9 cellular contexts compared by ENCODE assay signal in the genomic region with DNA sequence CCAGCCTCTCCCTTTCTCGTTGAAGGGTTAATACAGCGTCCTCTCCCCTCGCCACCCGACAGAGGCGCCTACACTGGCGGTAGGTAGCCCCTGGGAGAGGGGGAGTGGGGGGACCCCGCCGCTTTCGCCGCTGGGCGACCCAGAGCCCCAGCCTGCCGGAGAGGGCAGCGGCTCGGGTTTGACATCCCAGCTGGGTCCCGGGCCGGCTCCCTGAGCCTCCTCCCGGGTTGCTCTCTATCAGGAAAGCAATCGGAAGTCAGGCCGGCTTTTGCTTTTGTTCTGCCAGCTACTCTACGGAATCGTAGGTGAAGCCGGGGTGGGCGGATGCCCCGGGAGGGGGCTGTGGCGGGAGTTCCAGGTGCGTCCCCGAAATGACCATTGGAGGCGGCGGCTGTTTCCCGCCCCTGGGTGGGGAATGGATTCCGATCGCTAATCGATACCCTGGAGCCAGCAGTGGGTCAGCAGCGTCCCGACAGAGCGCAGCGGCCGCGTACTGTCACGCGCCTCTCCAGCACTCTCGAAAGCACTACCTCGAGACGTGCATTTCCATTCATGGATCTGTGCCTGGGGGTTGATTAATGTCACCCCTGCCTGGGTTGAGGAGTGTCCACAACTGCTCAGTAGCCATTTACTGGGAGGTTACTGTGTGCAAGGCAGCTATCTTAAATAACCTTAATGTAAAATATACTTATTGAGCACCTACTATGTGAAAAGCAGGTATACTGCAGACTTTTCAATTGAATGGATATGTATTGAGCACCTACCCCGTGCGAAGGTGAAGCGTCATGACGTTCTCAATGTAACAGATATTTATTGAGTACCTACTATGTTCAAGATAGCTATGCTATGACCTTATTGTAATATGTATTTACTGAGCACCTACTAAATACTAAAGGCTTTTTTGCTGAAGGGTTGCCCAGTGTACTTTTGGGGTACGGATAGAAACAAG. TPM values are rescaled to one million over a fixed set of nuclear protein-coding genes. Genes with fewer than 3 reads are reported as not detected.
DNase-seq lines count a peak whose midpoint lies in the region; ATAC-seq and TF ChIP-seq lines count a peak whose summit lies in the region.
"Had no signal": no experiment of that assay in that cellular context is flagged by ENCODE, and none has a peak within 500 bp of the region (broad histone marks: within the 10 kb centered on the region; RNA-seq: fewer than 3 reads in every experiment).

No MANE protein-coding gene starts in this region.

- no peaks in the 10 kb centered on the region for H3K9me2 ChIP-seq in PC-9 (ENCODE audit: insufficient read depth)

- no peak overlapping the region for H3K27ac ChIP-seq in PC-9

- H3K9me3 ChIP-seq in mucosa of stomach (ENCODE audit: control insufficient read depth, low read length): no peaks in the 10 kb centered on the region
- no peaks in the 10 kb centered on the region for H3K9me3 ChIP-seq in PC-9 (ENCODE audit: insufficient read depth, low read depth)

- H3K4me1 ChIP-seq in mucosa of stomach (ENCODE audit: control insufficient read depth, insufficient read depth, low read length) (peaks cover 12% of the 10 kb centered on the region), PC-9 (replicated peaks; ENCODE audit: insufficient read depth) (no peaks in the 10 kb centered on the region)

- H3K36me3 ChIP-seq in mucosa of stomach (ENCODE audit: control insufficient read depth, insufficient read depth, low read length) (no peaks in the 10 kb centered on the region), PC-9 (ENCODE audit: low read depth) (no peaks in the 10 kb centered on the region)

- no TSS peak for BruUV-seq in PC-9 (replicated peaks; lab: Mats Ljungman, UMichigan)

- H4K20me1 ChIP-seq in PC-9 (ENCODE audit: insufficient read depth): no peaks in the 10 kb centered on the region

- POLR2A ChIA-PET in PC-9 (lab: Charles Lee; ENCODE audit: unreplicated experiment): no interaction called here

- intact Hi-C loops in PC-9 (cut with micrococcal nuclease; ENCODE audit: unreplicated experiment): no loop called here

- no peaks in the 10 kb centered on the region for H3F3A ChIP-seq in PC-9 (ENCODE audit: insufficient read depth, low read depth)

- CTCF ChIA-PET in PC-9 (lab: Charles Lee): no interaction called here

- H3K9ac ChIP-seq in mucosa of stomach (ENCODE audit: low read length): peak overlapping the region; percentile 59

- DNase-seq in DMS53 (lab: John Stamatoyannopoulos, UW) (peak; percentile 78), NCI-H1105 (lab: John Stamatoyannopoulos, UW) (peak; percentile 43), ecto neural progenitor cell (ENCODE audit: low spot score) (peak; percentile 66), PC-9 (no peak), GM19240 (ENCODE audit: insufficient read length, low spot score) (no peak)

- H3K4me3 ChIP-seq in mucosa of stomach (ENCODE audit: low read length): peak overlapping the region; percentile 27
- H3K4me3 ChIP-seq in PC-9: no peak overlapping the region

- H2AFZ ChIP-seq in PC-9: no peak overlapping the region

- H3K27me3 ChIP-seq in mucosa of stomach (ENCODE audit: control insufficient read depth, insufficient read depth, low read length): peaks cover 52% of the 10 kb centered on the region
- no peaks in the 10 kb centered on the region for H3K27me3 ChIP-seq in PC-9 (ENCODE audit: insufficient read depth, low read depth)

- no peaks in the 10 kb centered on the region for H3K79me2 ChIP-seq in PC-9 (ENCODE audit: low read depth)

- ATAC-seq in GM21786 (IDR thresholded peaks at IDR 0.05; ENCODE audit: unreplicated experiment) (no peak), HG03571 (IDR thresholded peaks at IDR 0.05; ENCODE audit: unreplicated experiment) (no peak)

- H3K4me2 ChIP-seq in PC-9: no peak overlapping the region

- no peak for TF ChIP-seq CTCF in PC-9 (conservative IDR thresholded peaks at IDR 0.05)

RNA-seq across cellular contexts. Expression of gene MAPK4, which starts 1.1 kb away (rescaled TPM):
- total RNA-seq in PC-9 (2021): not detected in 2 replicates
- total RNA-seq: dermis microvascular lymphatic vessel endothelial cell had no signal

Comparison
In these comparisons a context has a peak if more than half of its experiments do, and no peak if none do; other contexts are left out.
1. DNase-seq: peak in DMS53 (single experiment), NCI-H1105 (single experiment) and ecto neural progenitor cell (single experiment); none in PC-9 (0 of 2) and GM19240 (single experiment).